ENCODE assay signal across 1 cellular context in genomic region chr22:23938328-23939016, GRCh38.
TF ChIP-seq lines count a peak whose summit lies in the region.

No MANE protein-coding gene starts in this region.

TF ChIP-seq in K562, 482 proteins besides CTCF, POLR2A, EP300 and RAD21 (continued from another document):
- TF ChIP-seq ARID3B (CRISPR knock-in tag; IDR thresholded peaks at IDR 0.05; ENCODE audit: borderline replicate concordance) (no peak), ZNF518B (CRISPR knock-in tag; IDR thresholded peaks at IDR 0.05) (no peak), KDM1A (IDR thresholded peaks at IDR 0.05) (peak; percentile 57 to 67; a peak in 3 of 4 replicates), STAT5B (CRISPR knock-in tag; IDR thresholded peaks at IDR 0.05) (no peak), RBM25 (IDR thresholded peaks at IDR 0.05; ENCODE audit: low read depth, low read length, severe bottlenecking) (no peak), ZBTB7A (IDR thresholded peaks at IDR 0.05; ENCODE audit: borderline replicate concordance, control insufficient read depth, low read depth, low read length) (no peak), PPARD (CRISPR knock-in tag; IDR thresholded peaks at IDR 0.05) (no peak), CREB1 (IDR thresholded peaks at IDR 0.05) (no peak), CREB1 (CRISPR knock-in tag; IDR thresholded peaks at IDR 0.05) (no peak), TFE3 (CRISPR knock-in tag; IDR thresholded peaks at IDR 0.05) (no peak), NUFIP1 (IDR thresholded peaks at IDR 0.05; ENCODE audit: partially characterized antibody) (no peak), ZBTB11 (CRISPR knock-in tag; IDR thresholded peaks at IDR 0.05) (no peak), HNRNPK (IDR thresholded peaks at IDR 0.05; ENCODE audit: low read depth, low read length, poor library complexity, severe bottlenecking) (no peak), ZBTB49 (CRISPR knock-in tag; IDR thresholded peaks at IDR 0.05; ENCODE audit: borderline replicate concordance) (no peak), HIVEP1 (CRISPR knock-in tag; IDR thresholded peaks at IDR 0.05) (no peak), SMARCE1 (IDR thresholded peaks at IDR 0.05) (peak; percentile 31; the same call in 1 of the 2 replicates), GATAD2B (IDR thresholded peaks at IDR 0.05; ENCODE audit: borderline replicate concordance) (no peak), ARID1B (IDR thresholded peaks at IDR 0.05) (peak; percentile 73), MITF (IDR thresholded peaks at IDR 0.05) (no peak), HDAC3 (IDR thresholded peaks at IDR 0.05; ENCODE audit: borderline replicate concordance, partially characterized antibody) (no peak), SUPT5H (IDR thresholded peaks at IDR 0.05) (no peak), CTBP1 (IDR thresholded peaks at IDR 0.05; ENCODE audit: borderline replicate concordance) (peak; percentile 59; the same call in 1 of the 2 replicates), HNRNPH1 (optimal IDR thresholded peaks at IDR 0.05; ENCODE audit: low read depth, low read length) (no peak), SOX6 (IDR thresholded peaks at IDR 0.05) (peak; percentile 42; the same call in 1 of the 2 replicates), HNRNPLL (IDR thresholded peaks at IDR 0.05; ENCODE audit: low read depth, low read length, poor library complexity, severe bottlenecking) (no peak), SIRT6 (IDR thresholded peaks at IDR 0.05; ENCODE audit: low read depth, low read length) (no peak)
- TF ChIP-seq, protein P1, sequence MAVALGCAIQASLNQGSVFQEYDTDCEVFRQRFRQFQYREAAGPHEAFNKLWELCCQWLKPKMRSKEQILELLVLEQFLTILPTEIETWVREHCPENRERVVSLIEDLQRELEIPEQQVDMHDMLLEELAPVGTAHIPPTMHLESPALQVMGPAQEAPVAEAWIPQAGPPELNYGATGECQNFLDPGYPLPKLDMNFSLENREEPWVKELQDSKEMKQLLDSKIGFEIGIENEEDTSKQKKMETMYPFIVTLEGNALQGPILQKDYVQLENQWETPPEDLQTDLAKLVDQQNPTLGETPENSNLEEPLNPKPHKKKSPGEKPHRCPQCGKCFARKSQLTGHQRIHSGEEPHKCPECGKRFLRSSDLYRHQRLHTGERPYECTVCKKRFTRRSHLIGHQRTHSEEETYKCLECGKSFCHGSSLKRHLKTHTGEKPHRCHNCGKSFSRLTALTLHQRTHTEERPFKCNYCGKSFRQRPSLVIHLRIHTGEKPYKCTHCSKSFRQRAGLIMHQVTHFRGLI (CRISPR knock-in tag; IDR thresholded peaks at IDR 0.05), result no peak
- TF ChIP-seq, protein P2, sequence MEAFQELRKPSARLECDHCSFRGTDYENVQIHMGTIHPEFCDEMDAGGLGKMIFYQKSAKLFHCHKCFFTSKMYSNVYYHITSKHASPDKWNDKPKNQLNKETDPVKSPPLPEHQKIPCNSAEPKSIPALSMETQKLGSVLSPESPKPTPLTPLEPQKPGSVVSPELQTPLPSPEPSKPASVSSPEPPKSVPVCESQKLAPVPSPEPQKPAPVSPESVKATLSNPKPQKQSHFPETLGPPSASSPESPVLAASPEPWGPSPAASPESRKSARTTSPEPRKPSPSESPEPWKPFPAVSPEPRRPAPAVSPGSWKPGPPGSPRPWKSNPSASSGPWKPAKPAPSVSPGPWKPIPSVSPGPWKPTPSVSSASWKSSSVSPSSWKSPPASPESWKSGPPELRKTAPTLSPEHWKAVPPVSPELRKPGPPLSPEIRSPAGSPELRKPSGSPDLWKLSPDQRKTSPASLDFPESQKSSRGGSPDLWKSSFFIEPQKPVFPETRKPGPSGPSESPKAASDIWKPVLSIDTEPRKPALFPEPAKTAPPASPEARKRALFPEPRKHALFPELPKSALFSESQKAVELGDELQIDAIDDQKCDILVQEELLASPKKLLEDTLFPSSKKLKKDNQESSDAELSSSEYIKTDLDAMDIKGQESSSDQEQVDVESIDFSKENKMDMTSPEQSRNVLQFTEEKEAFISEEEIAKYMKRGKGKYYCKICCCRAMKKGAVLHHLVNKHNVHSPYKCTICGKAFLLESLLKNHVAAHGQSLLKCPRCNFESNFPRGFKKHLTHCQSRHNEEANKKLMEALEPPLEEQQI (IDR thresholded peaks at IDR 0.05), result no peak
- TF ChIP-seq, protein P3, sequence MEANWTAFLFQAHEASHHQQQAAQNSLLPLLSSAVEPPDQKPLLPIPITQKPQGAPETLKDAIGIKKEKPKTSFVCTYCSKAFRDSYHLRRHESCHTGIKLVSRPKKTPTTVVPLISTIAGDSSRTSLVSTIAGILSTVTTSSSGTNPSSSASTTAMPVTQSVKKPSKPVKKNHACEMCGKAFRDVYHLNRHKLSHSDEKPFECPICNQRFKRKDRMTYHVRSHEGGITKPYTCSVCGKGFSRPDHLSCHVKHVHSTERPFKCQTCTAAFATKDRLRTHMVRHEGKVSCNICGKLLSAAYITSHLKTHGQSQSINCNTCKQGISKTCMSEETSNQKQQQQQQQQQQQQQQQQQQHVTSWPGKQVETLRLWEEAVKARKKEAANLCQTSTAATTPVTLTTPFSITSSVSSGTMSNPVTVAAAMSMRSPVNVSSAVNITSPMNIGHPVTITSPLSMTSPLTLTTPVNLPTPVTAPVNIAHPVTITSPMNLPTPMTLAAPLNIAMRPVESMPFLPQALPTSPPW (CRISPR knock-in tag; IDR thresholded peaks at IDR 0.05), result no peak
TF ChIP-seq in K562: peak in this region for 13.
